16 cellular contexts compared by ENCODE assay signal in the genomic region with DNA sequence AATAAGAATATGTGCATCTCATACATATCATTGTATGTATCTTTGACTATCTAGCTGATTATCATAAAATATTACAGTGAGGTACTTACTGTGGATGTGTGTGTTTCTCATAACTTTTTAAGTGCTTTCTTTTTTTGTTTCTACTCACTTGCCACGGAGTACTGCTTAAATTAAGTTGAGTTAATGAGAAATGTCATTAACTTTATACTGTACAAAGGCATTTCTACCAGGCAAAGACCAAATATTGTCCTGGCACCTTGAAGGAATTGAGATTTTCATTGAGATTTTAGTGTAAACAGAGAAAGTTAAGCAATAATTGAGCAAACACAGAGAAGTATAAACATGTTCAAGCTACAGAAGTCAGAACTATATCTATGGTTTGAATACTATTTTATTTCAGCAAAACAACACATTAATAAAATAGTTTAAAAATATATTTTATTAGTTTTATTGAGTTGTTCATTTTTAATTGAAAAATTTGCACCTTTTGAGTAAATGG.
DNase-seq lines count a peak whose midpoint lies in the region; ATAC-seq, FAIRE-seq and TF ChIP-seq lines count a peak whose summit lies in the region.
"Had no signal": no experiment of that assay in that cellular context is flagged by ENCODE, and none has a peak within 500 bp of the region (broad histone marks: within the 10 kb centered on the region; RNA-seq: fewer than 3 reads in every experiment).

No MANE protein-coding gene starts in this region.

- peaks cover 0 to 3% of the 10 kb centered on the region in 2 donors for H3K4me1 ChIP-seq in left lung
- no peaks in the 10 kb centered on the region for H3K4me1 ChIP-seq in upper lobe of right lung
- H3K4me1 ChIP-seq: BLaER1 treated with 17β-estradiol and CSF1 and Interleukin-3, amounts not matched to agents 10 nM and 100 nM had no signal

- H3K9me2 ChIP-seq in SU-DHL-6 (replicated peaks; ENCODE audit: insufficient read depth, low read length), result no peaks in the 10 kb centered on the region

- peak; percentile 86 for ATAC-seq in left lung
- ATAC-seq in upper lobe of right lung, result peak; percentile 24
- ATAC-seq: CD8-positive, alpha-beta T cell; GM12878 had no signal

- 0 out of 2 replicates have a peak, but pooled peaks cover 2% of the 10 kb centered on the region for H3F3A ChIP-seq in SU-DHL-6 (ENCODE audit: insufficient read depth)

- H3K27ac ChIP-seq in SU-DHL-6 (ENCODE audit: low read depth, low read length), result no peak overlapping the region
- H3K27ac ChIP-seq in left lung, result no peak overlapping the region
- H3K27ac ChIP-seq in upper lobe of right lung, result no peak overlapping the region
- H3K27ac ChIP-seq: BLaER1 treated with 17β-estradiol and CSF1 and Interleukin-3, amounts not matched to agents 10 nM and 100 nM had no signal

- H3K4me3 ChIP-seq in SU-DHL-6 (ENCODE audit: insufficient read depth, low read length, poor library complexity, severe bottlenecking), result no peak overlapping the region
- H3K4me3 ChIP-seq in left lung, result no peak overlapping the region
- no peak overlapping the region for H3K4me3 ChIP-seq in upper lobe of right lung
- H3K4me3 ChIP-seq: BLaER1 treated with 17β-estradiol and CSF1 and Interleukin-3, amounts not matched to agents 10 nM and 100 nM; GM12878 had no signal

- H2AFZ ChIP-seq in SU-DHL-6 (ENCODE audit: low read depth, low read length, severe bottlenecking), result peak overlapping the region; percentile 79

- H3K9ac ChIP-seq in SU-DHL-6 (ENCODE audit: low read length), result no peak overlapping the region
- H3K9ac ChIP-seq: BLaER1 treated with 17β-estradiol and CSF1 and Interleukin-3, amounts not matched to agents 10 nM and 100 nM had no signal

- intact Hi-C loops in left lung (cut with DNase I), result no loop called here
- intact Hi-C loops in upper lobe of right lung (cut with DNase I), result no loop called here

- no peak for DNase-seq in left lung
- no peak for DNase-seq in upper lobe of right lung
- DNase-seq in DMS 273 treated with DMSO at 0.1 percent for 48 hours (lab: John Stamatoyannopoulos, UW), result no peak
- no peak for DNase-seq in NCI-H226
- DNase-seq: Calu3; CD8-positive, alpha-beta T cell; DMS53; DND-41; EL; H9 had no signal

- H3K36me3 ChIP-seq in SU-DHL-6 (ENCODE audit: low read length), result peaks cover 3% of the 10 kb centered on the region; the same call in 1 of the 2 replicates
- no peaks in the 10 kb centered on the region for H3K36me3 ChIP-seq in left lung
- H3K36me3 ChIP-seq in upper lobe of right lung, result no peaks in the 10 kb centered on the region
- H3K36me3 ChIP-seq: BLaER1 treated with 17β-estradiol and CSF1 and Interleukin-3, amounts not matched to agents 10 nM and 100 nM had no signal

- H3K4me2 ChIP-seq in SU-DHL-6 (ENCODE audit: low read depth, low read length, poor library complexity, severe bottlenecking), result no peak overlapping the region
- H3K4me2 ChIP-seq: BLaER1 treated with 17β-estradiol and CSF1 and Interleukin-3, amounts not matched to agents 10 nM and 100 nM had no signal

- H4K20me1 ChIP-seq in SU-DHL-6 (ENCODE audit: low read depth, low read length), result no peaks in the 10 kb centered on the region
- H4K20me1 ChIP-seq: BLaER1 treated with 17β-estradiol and CSF1 and Interleukin-3, amounts not matched to agents 10 nM and 100 nM had no signal

- FAIRE-seq in colon (lab: Jason Lieb, UNC), result peak; percentile 36
- FAIRE-seq: GM12878, H1, HTR-8/SVneo had no signal

- TF ChIP-seq CTCF in SU-DHL-6 (IDR thresholded peaks at IDR 0.05; ENCODE audit: insufficient read depth, low read length, poor library complexity, severe bottlenecking) (no peak), left lung (IDR thresholded peaks at IDR 0.05) (no peak), upper lobe of right lung (IDR thresholded peaks at IDR 0.05) (no peak)

- H3K9me3 ChIP-seq in SU-DHL-6 (ENCODE audit: insufficient read depth, low read length), result no peaks in the 10 kb centered on the region
- no peaks in the 10 kb centered on the region for H3K9me3 ChIP-seq in left lung
- no peaks in the 10 kb centered on the region for H3K9me3 ChIP-seq in upper lobe of right lung
- H3K9me3 ChIP-seq: BLaER1 treated with 17β-estradiol and CSF1 and Interleukin-3, amounts not matched to agents 10 nM and 100 nM had no signal

- no peaks in the 10 kb centered on the region for H3K79me2 ChIP-seq in SU-DHL-6 (ENCODE audit: insufficient read depth, low read length)

- H3K27me3 ChIP-seq in SU-DHL-6 (ENCODE audit: low read length) (no peaks in the 10 kb centered on the region), left lung (no peaks in the 10 kb centered on the region), upper lobe of right lung (no peaks in the 10 kb centered on the region)
- H3K27me3 ChIP-seq: BLaER1 treated with 17β-estradiol and CSF1 and Interleukin-3, amounts not matched to agents 10 nM and 100 nM had no signal
